Comparison of ENCODE assay signal across 21 cellular contexts in genomic region chrX:39734174-39734776, GRCh38.
DNase-seq lines count a peak whose midpoint lies in the region; ATAC-seq and TF ChIP-seq lines count a peak whose summit lies in the region.
"Had no signal": no experiment of that assay in that cellular context is flagged by ENCODE, and none has a peak within 500 bp of the region (broad histone marks: within the 10 kb centered on the region; RNA-seq: fewer than 3 reads in every experiment).

No MANE protein-coding gene starts in this region.

- no peak overlapping the region for H2AFZ ChIP-seq in mammary epithelial cell (ENCODE audit: low read depth, low read length)
- H2AFZ ChIP-seq: GM23248 had no signal

- no peaks in the 10 kb centered on the region for H4K20me1 ChIP-seq in mammary epithelial cell (ENCODE audit: insufficient read depth, low read length)

- peak; percentile 19 to 88 for DNase-seq in T47D (ENCODE audit: low read depth in 1 of 2, low spot score in 1 of 2)
- no peak for DNase-seq in mammary epithelial cell
- DNase-seq in NCI-H2029 treated with DMSO at 0.1 percent for 48 hours (lab: John Stamatoyannopoulos, UW): peak; percentile 25
- no peak for DNase-seq in lower lobe of right lung
- no peak for DNase-seq in activated CD4-positive, alpha-beta T cell treated with anti-CD3 and anti-CD28 coated beads for 4 hours
- DNase-seq in stimulated activated CD4-positive, alpha-beta T cell treated with anti-CD3 and anti-CD28 coated beads, Interleukin-1b, Interleukin-23, amount 100 ng/mL, for 48 hours: no peak
- DNase-seq: BE2C; CD4-positive, CD25-positive, alpha-beta regulatory T cell; GM23248; H9; Karpas-422; NCI-H1417 treated with DMSO at 0.1 percent for 48 hours; NCI-H187; NCI-H2171; NCI-H446; NCI-H526 treated with DMSO at 0.1 percent for 48 hours; OCI-M1; T-helper 1 cell had no signal

- H3K4me1 ChIP-seq in mammary epithelial cell (ENCODE audit: insufficient read depth, low read length): peaks cover 18% of the 10 kb centered on the region
- H3K4me1 ChIP-seq in lower lobe of right lung: peaks cover 18% of the 10 kb centered on the region

- H3K27me3 ChIP-seq in mammary epithelial cell (ENCODE audit: insufficient read depth, low read length): no peaks in the 10 kb centered on the region
- no peaks in the 10 kb centered on the region for H3K27me3 ChIP-seq in lower lobe of right lung (ENCODE audit: low read depth)
- H3K27me3 ChIP-seq: BE2C, SJSA1 had no signal

- H3K9me3 ChIP-seq in mammary epithelial cell (replicated peaks; ENCODE audit: insufficient read depth, low read length) (no peaks in the 10 kb centered on the region), lower lobe of right lung (no peaks in the 10 kb centered on the region)
- H3K9me3 ChIP-seq: BE2C, SJSA1 had no signal

- H3K4me3 ChIP-seq in mammary epithelial cell (replicated peaks in 1 of 3; ENCODE audit: insufficient read depth in 1 of 3, low read depth in 2 of 3, low read length in 3 of 3) (no peak overlapping the region), lower lobe of right lung (no peak overlapping the region)
- H3K4me3 ChIP-seq: GM23248, SJSA1 had no signal

- no peak for TF ChIP-seq CTCF in mammary epithelial cell (conservative IDR thresholded peaks at IDR 0.05 in 1 of 2, IDR thresholded peaks at IDR 0.05 in 1 of 2; ENCODE audit: extremely low read depth in 1 of 2, insufficient read depth in 1 of 2, low read depth in 1 of 2, low read length in 2 of 2)
- no peak for TF ChIP-seq CTCF in lower lobe of right lung (IDR thresholded peaks at IDR 0.05)

- H3K27ac ChIP-seq in mammary epithelial cell (ENCODE audit: insufficient read depth, low read depth, low read length): no peak overlapping the region
- no peak overlapping the region for H3K27ac ChIP-seq in lower lobe of right lung
- H3K27ac ChIP-seq: GM23248, SJSA1 had no signal

- CTCF ChIA-PET in mammary epithelial cell (lab: Charles Lee; ENCODE audit: low non-redundant PET): no interaction called here

- H3K36me3 ChIP-seq in mammary epithelial cell (ENCODE audit: insufficient read depth, low read length): no peaks in the 10 kb centered on the region
- H3K36me3 ChIP-seq in lower lobe of right lung: no peaks in the 10 kb centered on the region
- H3K36me3 ChIP-seq: BE2C, SJSA1 had no signal

- intact Hi-C loops in mammary epithelial cell (cut with micrococcal nuclease) (loop anchor here (5.0 to 10.0 kb wide), 2 partner anchors 161 to 363 kb away; partner anchors contain the start of gene BCOR), lower lobe of right lung (cut with DNase I) (no loop called here)

- no peak overlapping the region for H3K4me2 ChIP-seq in mammary epithelial cell (ENCODE audit: insufficient read depth, low read depth, low read length)

- peak; percentile 60 to 70 for ATAC-seq in lower lobe of right lung
- ATAC-seq in GM21423 (IDR thresholded peaks at IDR 0.05; ENCODE audit: unreplicated experiment): no peak
- ATAC-seq: Right ventricle myocardium inferior had no signal

- dilution Hi-C loops in mammary epithelial cell (cut with HindIII; ENCODE audit: low sequenced_read_pairs): no loop called here

- H3K9ac ChIP-seq in mammary epithelial cell (ENCODE audit: insufficient read depth, low read length): no peak overlapping the region
- H3K9ac ChIP-seq: GM23248 had no signal

- no TSS peak for BruUV-seq in mammary epithelial cell (replicated peaks; lab: Mats Ljungman, UMichigan)

- in situ Hi-C loops in T47D (cut with HindIII; ENCODE audit: low pct_unique_long_range_greater_than_20kb, low sequenced_read_pairs) (no loop called here), mammary epithelial cell (cut with MboI; ENCODE audit: low sequenced_read_pairs in 2 of 2) (no loop called here)

- 14% methylated on average over 2 of the region's 2 CpGs for WGBS in mammary epithelial cell (ENCODE audit: low coverage, missing lambda C conversion rate)

- H3K79me2 ChIP-seq in mammary epithelial cell (ENCODE audit: insufficient read depth, low read length): no peaks in the 10 kb centered on the region

Comparison
In these comparisons a context has a peak if more than half of its experiments do, and no peak if none do; other contexts are left out.
1. DNase-seq: peak in T47D (2 of 2) and NCI-H2029 treated with DMSO at 0.1 percent for 48 hours (single experiment); none in mammary epithelial cell (single experiment), lower lobe of right lung (single experiment), activated CD4-positive, alpha-beta T cell treated with anti-CD3 and anti-CD28 coated beads for 4 hours (0 of 2) and stimulated activated CD4-positive, alpha-beta T cell treated with anti-CD3 and anti-CD28 coated beads, Interleukin-1b, Interleukin-23, amount 100 ng/mL, for 48 hours (single experiment).